11 cellular contexts compared by ENCODE assay signal in genomic region chr14:55582741-55583140, GRCh38. TPM values are rescaled to one million over a fixed set of nuclear protein-coding genes. Genes with fewer than 3 reads are reported as not detected.
DNase-seq lines count a peak whose midpoint lies in the region; ATAC-seq and TF ChIP-seq lines count a peak whose summit lies in the region.
"Had no signal": no experiment of that assay in that cellular context is flagged by ENCODE, and none has a peak within 500 bp of the region (broad histone marks: within the 10 kb centered on the region; RNA-seq: fewer than 3 reads in every experiment).

No MANE protein-coding gene starts in this region.

- H3K4me1 Mint-ChIP-seq in activated T-helper 1 cell treated with anti-CD3 and anti-CD28 coated beads, Interleukin-12 subunit alpha, Interleukin-12 subunit beta, Interleukin-2, Interleukin-4 antibody, amounts not matched to agents 30 ng/mL and 10 ng/mL and 1 ng/mL, durations not matched to agents 14 hours and 24 hours and 36 hours (ENCODE audit: low read depth) = peaks cover 41% of the 10 kb centered on the region

- H3K4me3 ChIP-seq in left ventricle myocardium inferior = peak overlapping the region; percentile 88
- peak overlapping the region; percentile 3 for H3K4me3 ChIP-seq in thoracic aorta
- H3K4me3 ChIP-seq: prostate gland had no signal

- H3K27ac ChIP-seq in left ventricle myocardium inferior (replicated peaks) = peak overlapping the region; percentile 49
- no peak overlapping the region for H3K27ac ChIP-seq in thoracic aorta
- H3K27ac ChIP-seq: prostate gland had no signal

- H3K9me3 ChIP-seq in left ventricle myocardium inferior (replicated peaks) = no peaks in the 10 kb centered on the region
- H3K9me3 ChIP-seq in thoracic aorta = no peaks in the 10 kb centered on the region
- H3K9me3 ChIP-seq: prostate gland had no signal

- H3K36me3 ChIP-seq in left ventricle myocardium inferior = no peaks in the 10 kb centered on the region
- no peaks in the 10 kb centered on the region for H3K36me3 ChIP-seq in thoracic aorta
- H3K36me3 ChIP-seq: prostate gland had no signal

- H3K9me3 Mint-ChIP-seq in activated T-helper 1 cell treated with anti-CD3 and anti-CD28 coated beads, Interleukin-12 subunit alpha, Interleukin-12 subunit beta, Interleukin-2, Interleukin-4 antibody, amounts not matched to agents 30 ng/mL and 10 ng/mL and 1 ng/mL, durations not matched to agents 14 hours and 24 hours and 36 hours = no peaks in the 10 kb centered on the region
- H3K9me3 Mint-ChIP-seq: T-helper 1 cell treated with Interleukin-12 subunit alpha and Interleukin-12 subunit beta and Interleukin-4 antibody, amounts not matched to agents 30 μg/mL and 1 μg/mL, for 36 hours had no signal

- intact Hi-C loops in left ventricle myocardium inferior (cut with micrococcal nuclease) (no loop called here), Right ventricle myocardium superior (cut with DNase I) (no loop called here), posterior vena cava (cut with DNase I) (no loop called here)
- intact Hi-C loops in activated T-helper 1 cell treated with anti-CD3 and anti-CD28 coated beads, Interleukin-12 subunit alpha, Interleukin-12 subunit beta, Interleukin-2, Interleukin-4 antibody, amounts not matched to agents 30 ng/mL and 10 ng/mL and 1 ng/mL, durations not matched to agents 14 hours and 24 hours and 36 hours (cut with micrococcal nuclease) = loop anchor here (5.0 kb wide), 4 partner anchors 45 to 995 kb away; partner anchors contain the start of genes MAPK1IP1L and TMEM260

- H3K27me3 ChIP-seq in left ventricle myocardium inferior (ENCODE audit: low read depth) (no peaks in the 10 kb centered on the region), thoracic aorta (replicated peaks; ENCODE audit: insufficient read depth) (no peaks in the 10 kb centered on the region)

- peaks cover 4% of the 10 kb centered on the region for H3K36me3 Mint-ChIP-seq in activated T-helper 1 cell treated with anti-CD3 and anti-CD28 coated beads, Interleukin-12 subunit alpha, Interleukin-12 subunit beta, Interleukin-2, Interleukin-4 antibody, amounts not matched to agents 30 ng/mL and 10 ng/mL and 1 ng/mL, durations not matched to agents 14 hours and 24 hours and 36 hours (ENCODE audit: low read depth)

- ATAC-seq in Right ventricle myocardium superior (ENCODE audit: poor library complexity) (no peak), HG02610 (IDR thresholded peaks at IDR 0.05; ENCODE audit: unreplicated experiment) (peak; percentile 28), thoracic aorta (ENCODE audit: insufficient number of reproducible peaks, low FRiP score, low read depth) (no peak), HG02884 (IDR thresholded peaks at IDR 0.05; ENCODE audit: unreplicated experiment) (no peak), GM19455 (IDR thresholded peaks at IDR 0.05; ENCODE audit: unreplicated experiment) (no peak)

- H3K27ac Mint-ChIP-seq in activated T-helper 1 cell treated with anti-CD3 and anti-CD28 coated beads, Interleukin-12 subunit alpha, Interleukin-12 subunit beta, Interleukin-2, Interleukin-4 antibody, amounts not matched to agents 30 ng/mL and 10 ng/mL and 1 ng/mL, durations not matched to agents 14 hours and 24 hours and 36 hours = no peak overlapping the region
- H3K27ac Mint-ChIP-seq: T-helper 1 cell treated with Interleukin-12 subunit alpha and Interleukin-12 subunit beta and Interleukin-4 antibody, amounts not matched to agents 30 μg/mL and 1 μg/mL, for 36 hours had no signal

- DNase-seq in left ventricle myocardium inferior = no peak
- no peak for DNase-seq in Right ventricle myocardium superior
- DNase-seq in activated T-helper 1 cell treated with anti-CD3 and anti-CD28 coated beads, Interleukin-12 subunit alpha, Interleukin-12 subunit beta, Interleukin-2, Interleukin-4 antibody, amounts not matched to agents 30 ng/mL and 10 ng/mL and 1 ng/mL, durations not matched to agents 14 hours and 24 hours and 36 hours (ENCODE audit: low spot score) = no peak
- DNase-seq in thoracic aorta (ENCODE audit: low spot score) = no peak
- no peak for DNase-seq in posterior vena cava (ENCODE audit: low spot score)
- DNase-seq: NCI-H446 treated with DMSO at 0.1 percent for 48 hours had no signal

- H3K4me1 ChIP-seq in left ventricle myocardium inferior (peaks cover 90% of the 10 kb centered on the region), thoracic aorta (ENCODE audit: control insufficient read depth in 1 of 2, low read depth in 2 of 2) (peaks cover 35 to 68% of the 10 kb centered on the region in 2 donors)
- H3K4me1 ChIP-seq: prostate gland had no signal

- no peaks in the 10 kb centered on the region for H3K27me3 Mint-ChIP-seq in activated T-helper 1 cell treated with anti-CD3 and anti-CD28 coated beads, Interleukin-12 subunit alpha, Interleukin-12 subunit beta, Interleukin-2, Interleukin-4 antibody, amounts not matched to agents 30 ng/mL and 10 ng/mL and 1 ng/mL, durations not matched to agents 14 hours and 24 hours and 36 hours (ENCODE audit: insufficient read depth)

- no peak for TF ChIP-seq CTCF in left ventricle myocardium inferior (IDR thresholded peaks at IDR 0.05; ENCODE audit: borderline replicate concordance)
- no peak for TF ChIP-seq CTCF in thoracic aorta (IDR thresholded peaks at IDR 0.05)

- peak overlapping the region; percentile 32 for H3K4me3 Mint-ChIP-seq in activated T-helper 1 cell treated with anti-CD3 and anti-CD28 coated beads, Interleukin-12 subunit alpha, Interleukin-12 subunit beta, Interleukin-2, Interleukin-4 antibody, amounts not matched to agents 30 ng/mL and 10 ng/mL and 1 ng/mL, durations not matched to agents 14 hours and 24 hours and 36 hours
- H3K4me3 Mint-ChIP-seq: T-helper 1 cell treated with Interleukin-12 subunit alpha and Interleukin-12 subunit beta and Interleukin-4 antibody, amounts not matched to agents 30 μg/mL and 1 μg/mL, for 36 hours had no signal

RNA-seq across cellular contexts. Expression of gene KTN1, which starts 2.7 kb away (rescaled TPM):
- total RNA-seq in left ventricle myocardium inferior (294 TPM), Right ventricle myocardium superior (274 TPM), thoracic aorta (100 to 1,000 TPM; 122 to 173 TPM), posterior vena cava (100 to 1,000 TPM; 177 to 272 TPM)
- 123 and 135 TPM in 2 replicates for total RNA-seq in activated T-helper 1 cell treated with anti-CD3 and anti-CD28 coated beads, Interleukin-12 subunit alpha, Interleukin-12 subunit beta, Interleukin-2, Interleukin-4 antibody, amounts not matched to agents 30 ng/mL and 10 ng/mL and 1 ng/mL, durations not matched to agents 14 hours and 24 hours and 36 hours
